Comparison of ENCODE assay signal across 16 cellular contexts in genomic region chr7:29969706-29970105, GRCh38. TPM values are rescaled to one million over a fixed set of nuclear protein-coding genes. Genes with fewer than 3 reads are reported as not detected.
A peak's percentile ranks its signal among the peaks of the same experiment; 100 is the strongest.
DNase-seq lines count a peak whose midpoint lies in the region; ATAC-seq and TF ChIP-seq lines count a peak whose summit lies in the region.
"Had no signal": no experiment of that assay in that cellular context is flagged by ENCODE, and none has a peak within 500 bp of the region (broad histone marks: within the 10 kb centered on the region; RNA-seq: fewer than 3 reads in every experiment).

No MANE protein-coding gene starts in this region.

- H3K4me3 Mint-ChIP-seq in chondrocyte (ENCODE audit: unreplicated experiment), result no peak overlapping the region
- H3K4me3 Mint-ChIP-seq in nephron, result no peak overlapping the region
- H3K4me3 Mint-ChIP-seq: CD4-positive, CD25-positive, alpha-beta regulatory T cell had no signal

- CTCF ChIA-PET in PC-3 (lab: Charles Lee), result interaction anchor here (1.4 kb wide), 1 partner anchor 92 kb away, joined by 4 read pairs; no protein-coding TSS in a partner anchor

- peak overlapping the region; percentile 68 for H3K27ac Mint-ChIP-seq in chondrocyte (ENCODE audit: unreplicated experiment)
- H3K27ac Mint-ChIP-seq in nephron, result peak overlapping the region in 2 of 3 experiments; percentile 36 to 52
- H3K27ac Mint-ChIP-seq: IgD-negative memory B cell had no signal

- H3K36me3 ChIP-seq in PC-3 (ENCODE audit: low read depth, low read length) (no peaks in the 10 kb centered on the region), tibial nerve (peaks cover 0 to 9% (median 0%) of the 10 kb centered on the region in 3 donors)

- H3K27me3 ChIP-seq in PC-3 (ENCODE audit: low read length), result no peaks in the 10 kb centered on the region
- no peaks in the 10 kb centered on the region for H3K27me3 ChIP-seq in tibial nerve

- no peak for ATAC-seq in PC-3

- no peak for DNase-seq in PC-3
- no peak for DNase-seq in chondrocyte (ENCODE audit: low spot score)
- no peak for DNase-seq in substantia nigra (lab: John Stamatoyannopoulos, UW)
- DNase-seq in stimulated activated CD8-positive, alpha-beta memory T cell treated with anti-CD3 and anti-CD28 coated beads, Interleukin-4, amount 100 ng/mL, for 48 hours, result no peak
- DNase-seq in tibial nerve (ENCODE audit: low spot score in 2 of 2), result no peak
- no peak for DNase-seq in NCI-H748 treated with DMSO at 0.1 percent for 48 hours (lab: John Stamatoyannopoulos, UW)
- DNase-seq in SIG-M5 treated with dmso at 0.1 percent for 504 hours (lab: John Stamatoyannopoulos, UW; ENCODE audit: unreplicated experiment), result no peak
- DNase-seq: ACHN; CD4-positive, CD25-positive, alpha-beta regulatory T cell; DMS53; MV-4-11; NCI-H146; NCI-H2107 had no signal

- TF ChIP-seq EP300 in tibial nerve (IDR thresholded peaks at IDR 0.05), result no peak

- BruUV-seq in PC-3 (replicated peaks; lab: Mats Ljungman, UMichigan), result no TSS peak

- H3K4me2 ChIP-seq in PC-3 (ENCODE audit: low read length), result peak overlapping the region; percentile 71; the same call in 1 of the 2 replicates

- POLR2A ChIA-PET in PC-3 (lab: Charles Lee; ENCODE audit: unreplicated experiment), result interaction anchor here (0.5 kb wide), 1 partner anchor 18 kb away, joined by 4 read pairs; no protein-coding TSS in a partner anchor

- H3K27ac ChIP-seq in PC-3 (ENCODE audit: low read length) (no peak overlapping the region), substantia nigra (ENCODE audit: low read depth, low read length, poor library complexity, severe bottlenecking) (peak overlapping the region; percentile 56), tibial nerve (peak overlapping the region in 2 of 4 donors; percentile 75 to 86)

- H3K9me3 Mint-ChIP-seq in chondrocyte (ENCODE audit: low read depth), result no peaks in the 10 kb centered on the region
- H3K9me3 Mint-ChIP-seq in nephron, result no peaks in the 10 kb centered on the region
- H3K9me3 Mint-ChIP-seq: IgD-negative memory B cell had no signal

- TF ChIP-seq CTCF in PC-3 (conservative IDR thresholded peaks at IDR 0.05; ENCODE audit: low read depth, low read length) (no peak), chondrocyte (IDR thresholded peaks at IDR 0.05) (no peak), nephron (IDR thresholded peaks at IDR 0.05; ENCODE audit: unreplicated experiment in 3 of 3) (no peak), tibial nerve (IDR thresholded peaks at IDR 0.05) (no peak)

- no peaks in the 10 kb centered on the region for H3F3A ChIP-seq in PC-3 (ENCODE audit: low read length, unreplicated experiment)

- no peak overlapping the region for H3K9ac ChIP-seq in PC-3 (ENCODE audit: low read length)

- H2AFZ ChIP-seq in PC-3 (ENCODE audit: low read length), result no peak overlapping the region

- H3K4me3 ChIP-seq in PC-3 (ENCODE audit: low read length) (no peak overlapping the region), tibial nerve (no peak overlapping the region)
- H3K4me3 ChIP-seq: HAP-1 had no signal

- no peaks in the 10 kb centered on the region for H3K9me2 ChIP-seq in PC-3 (replicated peaks; ENCODE audit: low read length)

- H3K4me1 Mint-ChIP-seq in chondrocyte (ENCODE audit: low read depth) (peaks cover 52% of the 10 kb centered on the region), nephron (peaks cover 22% of the 10 kb centered on the region)

- TF ChIP-seq POLR2A in tibial nerve (IDR thresholded peaks at IDR 0.05), result no peak

- H3K4me1 ChIP-seq in PC-3 (ENCODE audit: insufficient read depth, low read length) (peaks cover 21% of the 10 kb centered on the region), tibial nerve (peaks cover 0 to 58% (median 12%) of the 10 kb centered on the region in 4 donors)

- H3K79me2 ChIP-seq in PC-3 (ENCODE audit: low read length), result peaks cover 39% of the 10 kb centered on the region

- H4K20me1 ChIP-seq in PC-3 (ENCODE audit: low read length), result no peaks in the 10 kb centered on the region

- H3K36me3 Mint-ChIP-seq in chondrocyte (ENCODE audit: low read depth), result peaks cover 10% of the 10 kb centered on the region
- H3K36me3 Mint-ChIP-seq in nephron (ENCODE audit: low read depth), result peaks cover 66% of the 10 kb centered on the region
- H3K36me3 Mint-ChIP-seq: CD4-positive, CD25-positive, alpha-beta regulatory T cell had no signal

- 81 to 92% methylated on average over 2 of the region's 2 CpGs for WGBS in tibial nerve, 2 donors

- H3K27me3 Mint-ChIP-seq in chondrocyte (ENCODE audit: low read depth) (no peaks in the 10 kb centered on the region), nephron (ENCODE audit: low read depth) (no peaks in the 10 kb centered on the region)
- H3K27me3 Mint-ChIP-seq: IgD-negative memory B cell had no signal

- H3K9me3 ChIP-seq in PC-3 (ENCODE audit: low read length) (no peaks in the 10 kb centered on the region), tibial nerve (no peaks in the 10 kb centered on the region)
- H3K9me3 ChIP-seq: HAP-1 had no signal

- intact Hi-C loops in PC-3 (cut with micrococcal nuclease), result no loop called here

RNA-seq across cellular contexts. Expression of gene SCRN1, which starts 19.9 kb away (rescaled TPM):
- total RNA-seq in PC-3 (2014; rRNA removed) (33.9 and 37.9 TPM in 2 replicates), chondrocyte (111 to 129 TPM (median 129 TPM) in 3 replicates), tibial nerve (100 to 1,000 TPM in 3 of 4 donors, 10 to 100 TPM in 1; 65.1 to 161 (median 119) TPM)

RNA-seq across cellular contexts. Expression of gene FKBP14, which starts 56.8 kb away (rescaled TPM):
- total RNA-seq in PC-3 (2014; rRNA removed) (9.0 and 10.1 TPM in 2 replicates), chondrocyte (72.1 to 103 TPM (median 74.7 TPM) in 3 replicates), tibial nerve (10 to 100 TPM in 2 of 4 donors, 1 to 10 TPM in 2; 4.5 to 11.7 (median 8.7) TPM)

RNA-seq across cellular contexts. Expression of gene PLEKHA8, which starts 58.5 kb away (rescaled TPM):
- 8.4 and 10.4 TPM in 2 replicates for total RNA-seq in PC-3 (2014; rRNA removed)
- total RNA-seq in chondrocyte, result 17.7 to 20.3 TPM (median 17.7 TPM) in 3 replicates
- total RNA-seq in tibial nerve, result 10 to 100 TPM in 3 of 4 donors, 1 to 10 TPM in 1; 9.0 to 23.4 (median 13.0) TPM
